Comparison of ENCODE assay signal across 1 cellular context in the genomic region with DNA sequence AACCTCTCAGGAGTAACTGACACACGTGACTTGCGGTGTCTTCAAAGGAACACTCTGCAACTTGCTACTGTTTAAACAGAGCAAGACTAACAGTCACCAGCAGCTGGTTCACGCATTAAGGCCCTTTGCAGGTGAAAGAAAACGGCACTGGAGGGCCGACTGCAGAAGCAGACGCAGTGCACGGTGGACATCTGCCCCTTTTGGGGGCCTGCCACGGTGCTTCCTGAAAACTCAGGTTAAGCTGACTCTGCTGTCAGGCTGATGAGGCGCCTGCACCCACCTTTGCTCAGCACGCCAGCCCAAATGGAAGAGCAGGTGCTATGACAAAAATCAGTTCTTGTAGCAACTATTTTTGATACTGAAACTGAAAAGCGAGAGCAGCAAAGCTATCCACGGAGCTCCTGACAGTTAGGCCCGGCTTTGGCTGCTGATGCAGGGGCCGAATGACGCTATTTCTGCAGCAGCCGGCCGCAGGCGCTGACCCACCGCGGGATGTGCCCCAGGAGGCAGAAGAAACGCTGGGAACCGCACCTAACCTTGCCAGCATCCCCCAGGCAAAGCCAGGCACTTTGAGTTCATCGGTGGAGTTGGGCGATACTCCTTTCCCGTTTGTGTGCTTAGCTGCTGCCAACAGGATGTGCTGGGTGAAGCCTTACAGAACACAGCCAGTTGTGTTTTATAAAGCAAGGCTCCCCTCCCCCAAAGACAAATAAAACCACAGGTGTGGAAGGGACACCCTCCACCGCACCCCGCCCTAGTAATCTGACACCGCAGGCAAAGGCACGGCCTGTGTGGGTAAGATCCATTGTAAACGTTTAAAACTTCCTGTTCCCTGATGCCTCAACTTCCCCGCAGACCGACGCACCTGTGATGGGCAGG.
TF ChIP-seq lines count a peak whose summit lies in the region.

No MANE protein-coding gene starts in this region.

TF ChIP-seq in GM12878, 131 proteins besides CTCF, POLR2A, EP300 and RAD21 (continued from another document and continues in another):
- TF ChIP-seq, protein P1, sequence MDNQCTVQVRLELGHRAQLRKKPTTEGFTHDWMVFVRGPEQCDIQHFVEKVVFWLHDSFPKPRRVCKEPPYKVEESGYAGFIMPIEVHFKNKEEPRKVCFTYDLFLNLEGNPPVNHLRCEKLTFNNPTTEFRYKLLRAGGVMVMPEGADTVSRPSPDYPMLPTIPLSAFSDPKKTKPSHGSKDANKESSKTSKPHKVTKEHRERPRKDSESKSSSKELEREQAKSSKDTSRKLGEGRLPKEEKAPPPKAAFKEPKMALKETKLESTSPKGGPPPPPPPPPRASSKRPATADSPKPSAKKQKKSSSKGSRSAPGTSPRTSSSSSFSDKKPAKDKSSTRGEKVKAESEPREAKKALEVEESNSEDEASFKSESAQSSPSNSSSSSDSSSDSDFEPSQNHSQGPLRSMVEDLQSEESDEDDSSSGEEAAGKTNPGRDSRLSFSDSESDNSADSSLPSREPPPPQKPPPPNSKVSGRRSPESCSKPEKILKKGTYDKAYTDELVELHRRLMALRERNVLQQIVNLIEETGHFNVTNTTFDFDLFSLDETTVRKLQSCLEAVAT (IDR thresholded peaks at IDR 0.05), result peak; percentile 43; the same call in 1 of the 2 replicates
- TF ChIP-seq POLR2AphosphoS5 (IDR thresholded peaks at IDR 0.05; ENCODE audit: low read length), result peak; percentile 62; the same call in 1 of the 2 replicates
- TF ChIP-seq ASH2L (IDR thresholded peaks at IDR 0.05; ENCODE audit: borderline replicate concordance, low read depth), result peak; percentile 92; the same call in 1 of the 2 replicates
- peak; percentile 92 for TF ChIP-seq CBFB (IDR thresholded peaks at IDR 0.05; ENCODE audit: low read depth)
- peak in 1 of 2 experiments; percentile 59; a peak in 2 of 4 replicates for TF ChIP-seq ETV6 (conservative IDR thresholded peaks at IDR 0.05 in 1 of 2, IDR thresholded peaks at IDR 0.05 in 1 of 2; ENCODE audit: borderline replicate concordance in 1 of 2, low read depth in 1 of 2)
- no peak for TF ChIP-seq ZNF384 (IDR thresholded peaks at IDR 0.05; ENCODE audit: borderline replicate concordance, low read depth, low read length)
- peak; percentile 96 for TF ChIP-seq NFIC (IDR thresholded peaks at IDR 0.05; ENCODE audit: low read depth, low read length)
- no peak for TF ChIP-seq HDAC6 (IDR thresholded peaks at IDR 0.05; ENCODE audit: unreplicated experiment)
- peak; percentile 60 for TF ChIP-seq PBX3 (IDR thresholded peaks at IDR 0.05; ENCODE audit: insufficient replicate concordance, low read depth, low read length)
- TF ChIP-seq, protein P2, sequence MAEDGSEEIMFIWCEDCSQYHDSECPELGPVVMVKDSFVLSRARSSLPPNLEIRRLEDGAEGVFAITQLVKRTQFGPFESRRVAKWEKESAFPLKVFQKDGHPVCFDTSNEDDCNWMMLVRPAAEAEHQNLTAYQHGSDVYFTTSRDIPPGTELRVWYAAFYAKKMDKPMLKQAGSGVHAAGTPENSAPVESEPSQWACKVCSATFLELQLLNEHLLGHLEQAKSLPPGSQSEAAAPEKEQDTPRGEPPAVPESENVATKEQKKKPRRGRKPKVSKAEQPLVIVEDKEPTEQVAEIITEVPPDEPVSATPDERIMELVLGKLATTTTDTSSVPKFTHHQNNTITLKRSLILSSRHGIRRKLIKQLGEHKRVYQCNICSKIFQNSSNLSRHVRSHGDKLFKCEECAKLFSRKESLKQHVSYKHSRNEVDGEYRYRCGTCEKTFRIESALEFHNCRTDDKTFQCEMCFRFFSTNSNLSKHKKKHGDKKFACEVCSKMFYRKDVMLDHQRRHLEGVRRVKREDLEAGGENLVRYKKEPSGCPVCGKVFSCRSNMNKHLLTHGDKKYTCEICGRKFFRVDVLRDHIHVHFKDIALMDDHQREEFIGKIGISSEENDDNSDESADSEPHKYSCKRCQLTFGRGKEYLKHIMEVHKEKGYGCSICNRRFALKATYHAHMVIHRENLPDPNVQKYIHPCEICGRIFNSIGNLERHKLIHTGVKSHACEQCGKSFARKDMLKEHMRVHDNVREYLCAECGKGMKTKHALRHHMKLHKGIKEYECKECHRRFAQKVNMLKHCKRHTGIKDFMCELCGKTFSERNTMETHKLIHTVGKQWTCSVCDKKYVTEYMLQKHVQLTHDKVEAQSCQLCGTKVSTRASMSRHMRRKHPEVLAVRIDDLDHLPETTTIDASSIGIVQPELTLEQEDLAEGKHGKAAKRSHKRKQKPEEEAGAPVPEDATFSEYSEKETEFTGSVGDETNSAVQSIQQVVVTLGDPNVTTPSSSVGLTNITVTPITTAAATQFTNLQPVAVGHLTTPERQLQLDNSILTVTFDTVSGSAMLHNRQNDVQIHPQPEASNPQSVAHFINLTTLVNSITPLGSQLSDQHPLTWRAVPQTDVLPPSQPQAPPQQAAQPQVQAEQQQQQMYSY (CRISPR knock-in tag; IDR thresholded peaks at IDR 0.05), result no peak
- no peak; the same call in 1 of the 2 replicates for TF ChIP-seq RBBP5 (conservative IDR thresholded peaks at IDR 0.05)
- 0 out of 2 replicates have a peak, but pooled peaks have one; percentile 20 for TF ChIP-seq YY1 (IDR thresholded peaks at IDR 0.05; ENCODE audit: low read depth, low read length)
- TF ChIP-seq ZNF622 (IDR thresholded peaks at IDR 0.05), result no peak
- TF ChIP-seq NR2F1 (conservative IDR thresholded peaks at IDR 0.05), result peak; percentile 59; the same call in 1 of the 2 replicates
- peak; percentile 70; the same call in 1 of the 2 replicates for TF ChIP-seq NBN (IDR thresholded peaks at IDR 0.05)
- 0 out of 2 replicates have a peak, but pooled peaks have one; percentile 85 for TF ChIP-seq IRF4 (IDR thresholded peaks at IDR 0.05; ENCODE audit: low read depth, low read length)
- peak; percentile 78 for TF ChIP-seq TBL1XR1 (IDR thresholded peaks at IDR 0.05; ENCODE audit: low read depth, low read length)
- TF ChIP-seq, protein P3, sequence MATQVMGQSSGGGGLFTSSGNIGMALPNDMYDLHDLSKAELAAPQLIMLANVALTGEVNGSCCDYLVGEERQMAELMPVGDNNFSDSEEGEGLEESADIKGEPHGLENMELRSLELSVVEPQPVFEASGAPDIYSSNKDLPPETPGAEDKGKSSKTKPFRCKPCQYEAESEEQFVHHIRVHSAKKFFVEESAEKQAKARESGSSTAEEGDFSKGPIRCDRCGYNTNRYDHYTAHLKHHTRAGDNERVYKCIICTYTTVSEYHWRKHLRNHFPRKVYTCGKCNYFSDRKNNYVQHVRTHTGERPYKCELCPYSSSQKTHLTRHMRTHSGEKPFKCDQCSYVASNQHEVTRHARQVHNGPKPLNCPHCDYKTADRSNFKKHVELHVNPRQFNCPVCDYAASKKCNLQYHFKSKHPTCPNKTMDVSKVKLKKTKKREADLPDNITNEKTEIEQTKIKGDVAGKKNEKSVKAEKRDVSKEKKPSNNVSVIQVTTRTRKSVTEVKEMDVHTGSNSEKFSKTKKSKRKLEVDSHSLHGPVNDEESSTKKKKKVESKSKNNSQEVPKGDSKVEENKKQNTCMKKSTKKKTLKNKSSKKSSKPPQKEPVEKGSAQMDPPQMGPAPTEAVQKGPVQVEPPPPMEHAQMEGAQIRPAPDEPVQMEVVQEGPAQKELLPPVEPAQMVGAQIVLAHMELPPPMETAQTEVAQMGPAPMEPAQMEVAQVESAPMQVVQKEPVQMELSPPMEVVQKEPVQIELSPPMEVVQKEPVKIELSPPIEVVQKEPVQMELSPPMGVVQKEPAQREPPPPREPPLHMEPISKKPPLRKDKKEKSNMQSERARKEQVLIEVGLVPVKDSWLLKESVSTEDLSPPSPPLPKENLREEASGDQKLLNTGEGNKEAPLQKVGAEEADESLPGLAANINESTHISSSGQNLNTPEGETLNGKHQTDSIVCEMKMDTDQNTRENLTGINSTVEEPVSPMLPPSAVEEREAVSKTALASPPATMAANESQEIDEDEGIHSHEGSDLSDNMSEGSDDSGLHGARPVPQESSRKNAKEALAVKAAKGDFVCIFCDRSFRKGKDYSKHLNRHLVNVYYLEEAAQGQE (IDR thresholded peaks at IDR 0.05; ENCODE audit: low read depth, low read length), result no peak
- no peak for TF ChIP-seq ZBTB33 (IDR thresholded peaks at IDR 0.05)
- no peak for TF ChIP-seq HDGF (IDR thresholded peaks at IDR 0.05)
- TF ChIP-seq MXI1 (IDR thresholded peaks at IDR 0.05; ENCODE audit: low read depth, low read length), result peak; percentile 70
- TF ChIP-seq NRF1 (conservative IDR thresholded peaks at IDR 0.05; ENCODE audit: low read depth, low read length), result no peak
- TF ChIP-seq, protein P4, sequence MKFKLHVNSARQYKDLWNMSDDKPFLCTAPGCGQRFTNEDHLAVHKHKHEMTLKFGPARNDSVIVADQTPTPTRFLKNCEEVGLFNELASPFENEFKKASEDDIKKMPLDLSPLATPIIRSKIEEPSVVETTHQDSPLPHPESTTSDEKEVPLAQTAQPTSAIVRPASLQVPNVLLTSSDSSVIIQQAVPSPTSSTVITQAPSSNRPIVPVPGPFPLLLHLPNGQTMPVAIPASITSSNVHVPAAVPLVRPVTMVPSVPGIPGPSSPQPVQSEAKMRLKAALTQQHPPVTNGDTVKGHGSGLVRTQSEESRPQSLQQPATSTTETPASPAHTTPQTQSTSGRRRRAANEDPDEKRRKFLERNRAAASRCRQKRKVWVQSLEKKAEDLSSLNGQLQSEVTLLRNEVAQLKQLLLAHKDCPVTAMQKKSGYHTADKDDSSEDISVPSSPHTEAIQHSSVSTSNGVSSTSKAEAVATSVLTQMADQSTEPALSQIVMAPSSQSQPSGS (IDR thresholded peaks at IDR 0.05; ENCODE audit: low read length), result peak; percentile 92
- TF ChIP-seq PAX8 (IDR thresholded peaks at IDR 0.05), result no peak
- peak; percentile 56; the same call in 1 of the 3 replicates for TF ChIP-seq POU2F2 (IDR thresholded peaks at IDR 0.05; ENCODE audit: borderline replicate concordance, low read depth, low read length)
- TF ChIP-seq RAD51 (IDR thresholded peaks at IDR 0.05), result peak; percentile 87
- TF ChIP-seq EED (IDR thresholded peaks at IDR 0.05; ENCODE audit: low read depth), result peak; percentile 98
- TF ChIP-seq IKZF2 (IDR thresholded peaks at IDR 0.05), result peak; percentile 82
- peak; percentile 96 for TF ChIP-seq MEF2A (IDR thresholded peaks at IDR 0.05; ENCODE audit: insufficient read depth, low read depth, low read length)
- no peak for TF ChIP-seq NFXL1 (IDR thresholded peaks at IDR 0.05; ENCODE audit: borderline replicate concordance)
- TF ChIP-seq CREB1 (IDR thresholded peaks at IDR 0.05; ENCODE audit: low read depth), result peak; percentile 56; the same call in 1 of the 2 replicates
- no peak for TF ChIP-seq BMI1 (IDR thresholded peaks at IDR 0.05; ENCODE audit: borderline replicate concordance)
- TF ChIP-seq, protein P5, sequence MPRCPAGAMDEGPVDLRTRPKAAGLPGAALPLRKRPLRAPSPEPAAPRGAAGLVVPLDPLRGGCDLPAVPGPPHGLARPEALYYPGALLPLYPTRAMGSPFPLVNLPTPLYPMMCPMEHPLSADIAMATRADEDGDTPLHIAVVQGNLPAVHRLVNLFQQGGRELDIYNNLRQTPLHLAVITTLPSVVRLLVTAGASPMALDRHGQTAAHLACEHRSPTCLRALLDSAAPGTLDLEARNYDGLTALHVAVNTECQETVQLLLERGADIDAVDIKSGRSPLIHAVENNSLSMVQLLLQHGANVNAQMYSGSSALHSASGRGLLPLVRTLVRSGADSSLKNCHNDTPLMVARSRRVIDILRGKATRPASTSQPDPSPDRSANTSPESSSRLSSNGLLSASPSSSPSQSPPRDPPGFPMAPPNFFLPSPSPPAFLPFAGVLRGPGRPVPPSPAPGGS (IDR thresholded peaks at IDR 0.05; ENCODE audit: borderline replicate concordance, insufficient read depth, low read depth, low read length, poor library complexity, severe bottlenecking), result peak; percentile 54
- TF ChIP-seq CHD2 (IDR thresholded peaks at IDR 0.05; ENCODE audit: borderline replicate concordance, low read depth, low read length), result peak; percentile 60; the same call in 1 of the 2 replicates
- 0 out of 2 replicates have a peak, but pooled peaks have one; percentile 27 for TF ChIP-seq GATAD2B (conservative IDR thresholded peaks at IDR 0.05; ENCODE audit: low read depth)
- TF ChIP-seq ZBED1 (IDR thresholded peaks at IDR 0.05; ENCODE audit: borderline replicate concordance), result peak; percentile 86
- TF ChIP-seq, protein P6, sequence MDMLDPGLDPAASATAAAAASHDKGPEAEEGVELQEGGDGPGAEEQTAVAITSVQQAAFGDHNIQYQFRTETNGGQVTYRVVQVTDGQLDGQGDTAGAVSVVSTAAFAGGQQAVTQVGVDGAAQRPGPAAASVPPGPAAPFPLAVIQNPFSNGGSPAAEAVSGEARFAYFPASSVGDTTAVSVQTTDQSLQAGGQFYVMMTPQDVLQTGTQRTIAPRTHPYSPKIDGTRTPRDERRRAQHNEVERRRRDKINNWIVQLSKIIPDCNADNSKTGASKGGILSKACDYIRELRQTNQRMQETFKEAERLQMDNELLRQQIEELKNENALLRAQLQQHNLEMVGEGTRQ (IDR thresholded peaks at IDR 0.05; ENCODE audit: borderline replicate concordance, low read depth, low read length), result no peak; the same call in 1 of the 2 replicates
- TF ChIP-seq IKZF1 (conservative IDR thresholded peaks at IDR 0.05), result peak; percentile 93
- no peak for TF ChIP-seq ZNF207 (IDR thresholded peaks at IDR 0.05; ENCODE audit: borderline replicate concordance)
- TF ChIP-seq MTA3 (IDR thresholded peaks at IDR 0.05; ENCODE audit: borderline replicate concordance, low read length), result peak; percentile 54; the same call in 1 of the 2 replicates
- no peak; the same call in 1 of the 2 replicates for TF ChIP-seq ZNF217 (IDR thresholded peaks at IDR 0.05)
- peak; percentile 78; the same call in 1 of the 2 replicates for TF ChIP-seq BCL11A (IDR thresholded peaks at IDR 0.05; ENCODE audit: low read depth, low read length)
- TF ChIP-seq MYB (IDR thresholded peaks at IDR 0.05; ENCODE audit: borderline replicate concordance, low read depth, low read length), result peak; percentile 71; the same call in 1 of the 2 replicates
- no peak for TF ChIP-seq SMAD5 (IDR thresholded peaks at IDR 0.05; ENCODE audit: low read depth)
- TF ChIP-seq TCF7 (IDR thresholded peaks at IDR 0.05; ENCODE audit: borderline replicate concordance), result peak; percentile 92
- no peak for TF ChIP-seq NR2C1 (IDR thresholded peaks at IDR 0.05)
